In genomic region chrX:65607070-65607742, GRCh38 we compare ENCODE assay signal across 8 cellular contexts.
DNase-seq lines count a peak whose midpoint lies in the region; TF ChIP-seq lines count a peak whose summit lies in the region.

No MANE protein-coding gene starts in this region.

- no peak overlapping the region for H3K4me3 Mint-ChIP-seq in HFFc6
- peak overlapping the region; percentile 7 to 73 (median 53) for H3K4me3 Mint-ChIP-seq in immature natural killer cell

- H3K36me3 Mint-ChIP-seq in HFFc6 (ENCODE audit: low read depth) (no peaks in the 10 kb centered on the region), immature natural killer cell (peaks cover 4 to 9% (median 6%) of the 10 kb centered on the region in 3 donors)

- peak; percentile 15 to 65 for DNase-seq in NOMO-1 (lab: John Stamatoyannopoulos, UW; ENCODE audit: unreplicated experiment in 2 of 2)
- no peak for DNase-seq in NOMO-1 treated with dmso at 0.1 percent for 144 hours (lab: John Stamatoyannopoulos, UW; ENCODE audit: unreplicated experiment)
- DNase-seq in HFFc6 = peak; percentile 7
- peak; percentile 63 for DNase-seq in SIG-M5 treated with dmso at 0.1 percent for 504 hours (lab: John Stamatoyannopoulos, UW; ENCODE audit: unreplicated experiment)
- DNase-seq in immature natural killer cell = peak in 2 of 3 donors; percentile 23 to 42
- no peak for DNase-seq in NCI-H187 (lab: John Stamatoyannopoulos, UW)
- no peak for DNase-seq in NCI-H1436 treated with DMSO at 0.1 percent for 48 hours (lab: John Stamatoyannopoulos, UW)
- DNase-seq in NCI-H2081 (lab: John Stamatoyannopoulos, UW) = no peak

- H3K4me1 Mint-ChIP-seq in HFFc6 (ENCODE audit: low read depth) (peaks cover 42% of the 10 kb centered on the region), immature natural killer cell (peaks cover 51 to 56% of the 10 kb centered on the region in 2 donors)

- no peaks in the 10 kb centered on the region for H3K27me3 Mint-ChIP-seq in HFFc6 (ENCODE audit: insufficient read depth)
- peaks cover 0 to 3% (median 1%) of the 10 kb centered on the region in 3 donors for H3K27me3 Mint-ChIP-seq in immature natural killer cell (ENCODE audit: low read depth in 3 of 3)

- 0 out of 2 replicates have a peak overlapping the region, but pooled peaks have one; percentile 18 for H3K27ac Mint-ChIP-seq in HFFc6
- H3K27ac Mint-ChIP-seq in immature natural killer cell = peak overlapping the region; percentile 25 to 83 (median 76)

- no peak for TF ChIP-seq CTCF in HFFc6 (IDR thresholded peaks at IDR 0.05)

- H3K9me3 Mint-ChIP-seq in HFFc6 (no peaks in the 10 kb centered on the region), immature natural killer cell (no peaks in the 10 kb centered on the region)

Comparison
In these comparisons a context has a peak if more than half of its experiments do, and no peak if none do; other contexts are left out.
1. DNase-seq: peak in NOMO-1 (2 of 2), HFFc6 (single experiment), SIG-M5 treated with dmso at 0.1 percent for 504 hours (single experiment) and immature natural killer cell (2 of 3); none in NOMO-1 treated with dmso at 0.1 percent for 144 hours (single experiment), NCI-H187 (0 of 2), NCI-H1436 treated with DMSO at 0.1 percent for 48 hours (single experiment) and NCI-H2081 (0 of 2).